In the genomic region with DNA sequence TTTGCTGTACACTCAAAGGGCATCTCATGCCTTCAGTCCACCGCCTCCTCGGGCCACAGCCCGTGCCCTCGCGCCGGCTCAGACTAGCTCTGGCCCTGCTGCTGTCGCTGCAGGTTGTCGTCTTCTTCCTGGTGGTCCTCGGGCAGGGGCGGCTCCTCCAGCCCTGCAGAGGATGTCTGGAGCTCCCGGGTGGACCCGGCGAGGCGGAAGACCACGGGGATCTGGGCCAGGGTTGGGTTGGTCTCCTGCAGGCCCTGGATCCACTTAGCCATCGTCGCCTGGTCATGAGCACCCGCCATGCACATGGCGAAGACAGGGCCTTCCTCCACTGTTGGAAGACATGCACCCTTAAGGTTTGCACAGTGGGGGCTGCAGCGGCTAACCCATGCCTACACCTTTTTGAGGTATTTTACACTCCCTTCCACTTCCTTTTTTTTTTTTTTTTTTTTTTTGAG, we compare ENCODE assay signal across 8 cellular contexts. TPM values are rescaled to one million over a fixed set of nuclear protein-coding genes. Genes with fewer than 3 reads are reported as not detected.
A peak's percentile ranks its signal among the peaks of the same experiment; 100 is the strongest.
DNase-seq lines count a peak whose midpoint lies in the region; ATAC-seq and TF ChIP-seq lines count a peak whose summit lies in the region.

No MANE protein-coding gene starts in this region.

- H3K79me2 ChIP-seq in PC-9 (ENCODE audit: low read depth) (peaks cover 11% of the 10 kb centered on the region; the same call in 1 of the 2 replicates), osteoblast (ENCODE audit: insufficient read depth, low read length) (no peaks in the 10 kb centered on the region)

- WGBS in esophagus, 2 donors = 19 to 21% methylated on average over 20 of the region's 20 CpGs

- H3K4me1 ChIP-seq in PC-9 (replicated peaks; ENCODE audit: insufficient read depth) (peaks cover 11% of the 10 kb centered on the region), esophagus (ENCODE audit: control insufficient read depth in 2 of 2, insufficient read depth in 2 of 2, low read length in 1 of 2) (peaks cover 0 to 3% of the 10 kb centered on the region in 2 donors), osteoblast (ENCODE audit: insufficient read depth, low read length) (peaks cover 6% of the 10 kb centered on the region)

- peaks cover 8% of the 10 kb centered on the region; the same call in 1 of the 2 replicates for H3F3A ChIP-seq in PC-9 (ENCODE audit: insufficient read depth, low read depth)

- no peak for DNase-seq in PC-9
- DNase-seq in osteoblast (ENCODE audit: insufficient read length, low spot score, missing footprints) = no peak
- no peak for DNase-seq in NCI-H526 treated with DMSO at 0.1 percent for 48 hours (lab: John Stamatoyannopoulos, UW)
- no peak for DNase-seq in islet precursor cell
- no peak for DNase-seq in activated CD4-positive, CD25-positive, alpha-beta regulatory T cell treated with anti-CD3 and anti-CD28 coated beads, Interleukin-2, amount 50 U/mL, for 72 hours

- H3K4me3 ChIP-seq in PC-9 (peak overlapping the region; percentile 81), esophagus (ENCODE audit: low read depth in 1 of 2, low read length in 2 of 2) (peak overlapping the region; percentile 72 to 90), osteoblast (ENCODE audit: insufficient read depth, low read length) (peak overlapping the region; percentile 88)

- POLR2A ChIA-PET in PC-9 (lab: Charles Lee; ENCODE audit: unreplicated experiment) = interaction anchor here (0.6 kb wide), 1 partner anchor 84 kb away, joined by 5 read pairs; no protein-coding TSS in a partner anchor

- no peaks in the 10 kb centered on the region for H4K20me1 ChIP-seq in PC-9 (ENCODE audit: insufficient read depth)
- H4K20me1 ChIP-seq in osteoblast (ENCODE audit: insufficient read depth, low read length) = no peaks in the 10 kb centered on the region

- H3K9me2 ChIP-seq in PC-9 (ENCODE audit: insufficient read depth) = no peaks in the 10 kb centered on the region

- CTCF ChIA-PET in PC-9 (lab: Charles Lee) = no interaction called here

- H3K36me3 ChIP-seq in PC-9 (ENCODE audit: low read depth) = no peaks in the 10 kb centered on the region
- peaks cover 0 to 2% of the 10 kb centered on the region in 2 donors for H3K36me3 ChIP-seq in esophagus (ENCODE audit: control insufficient read depth in 2 of 2, insufficient read depth in 2 of 2, low read length in 1 of 2)
- no peaks in the 10 kb centered on the region for H3K36me3 ChIP-seq in osteoblast (ENCODE audit: insufficient read depth, low read length)

- intact Hi-C loops in PC-9 (cut with micrococcal nuclease; ENCODE audit: unreplicated experiment) = loop anchor here (5.0 kb wide), 1 partner anchor 136 kb away; no protein-coding TSS in a partner anchor

- peak overlapping the region; percentile 99 for H3K4me2 ChIP-seq in PC-9
- H3K4me2 ChIP-seq in osteoblast (ENCODE audit: insufficient read depth, low read length) = peak overlapping the region; percentile 94

- no peaks in the 10 kb centered on the region for H3K9me3 ChIP-seq in PC-9 (ENCODE audit: insufficient read depth, low read depth)
- no peaks in the 10 kb centered on the region for H3K9me3 ChIP-seq in esophagus (ENCODE audit: control insufficient read depth in 2 of 2, insufficient read depth in 1 of 2, low read depth in 1 of 2, low read length in 1 of 2)
- no peaks in the 10 kb centered on the region for H3K9me3 ChIP-seq in osteoblast (ENCODE audit: low read depth, low read length)

- TSS peak; percentile 58 for BruUV-seq in PC-9 (replicated peaks; lab: Mats Ljungman, UMichigan)

- TF ChIP-seq CTCF in PC-9 (conservative IDR thresholded peaks at IDR 0.05) = no peak
- no peak for TF ChIP-seq CTCF in osteoblast (IDR thresholded peaks at IDR 0.05; ENCODE audit: extremely low read depth, low read depth, low read length)

- H3K27me3 ChIP-seq in PC-9 (ENCODE audit: insufficient read depth, low read depth) (no peaks in the 10 kb centered on the region), esophagus (ENCODE audit: control insufficient read depth in 1 of 2, insufficient read depth in 2 of 2, low read length in 2 of 2) (no peaks in the 10 kb centered on the region), osteoblast (ENCODE audit: insufficient read depth, low read length) (no peaks in the 10 kb centered on the region)

- H2AFZ ChIP-seq in PC-9 = peak overlapping the region; percentile 74; the same call in 1 of the 2 replicates
- peak overlapping the region; percentile 96 for H2AFZ ChIP-seq in osteoblast (ENCODE audit: low read length)

- H3K27ac ChIP-seq in PC-9 = no peak overlapping the region
- peak overlapping the region; percentile 67 to 97 for H3K27ac ChIP-seq in esophagus (ENCODE audit: low read depth in 2 of 2, low read length in 1 of 2)
- peak overlapping the region; percentile 48 for H3K27ac ChIP-seq in osteoblast (ENCODE audit: low read depth, low read length)

- ATAC-seq in GM18520 (IDR thresholded peaks at IDR 0.05; ENCODE audit: unreplicated experiment) (peak; percentile 4), HG02610 (IDR thresholded peaks at IDR 0.05; ENCODE audit: unreplicated experiment) (peak; percentile 21)

RNA-seq across cellular contexts. Expression of a gene that starts 0.5 kb away (rescaled TPM):
- total RNA-seq in PC-9 (2021) (13.4 and 13.8 TPM in 2 replicates), osteoblast (2.9 and 3.5 TPM in 2 replicates)
- polyA plus RNA-seq in esophagus = 1 to 10 TPM; 6.2 to 9.2 TPM

RNA-seq across cellular contexts. Expression of a gene that starts 22.8 kb away (rescaled TPM):
- 42.4 and 43.0 TPM in 2 replicates for total RNA-seq in PC-9 (2021)
- 10 to 100 TPM; 36.3 to 41.2 TPM for polyA plus RNA-seq in esophagus
- total RNA-seq in osteoblast = 36.9 and 37.1 TPM in 2 replicates

RNA-seq across cellular contexts. Expression of a gene that starts 25.3 kb away (rescaled TPM):
- not detected in 2 replicates for total RNA-seq in PC-9 (2021)
- not detected for polyA plus RNA-seq in esophagus
- total RNA-seq in osteoblast = 0.72 TPM in 1 of 2 replicates, not detected in the other

RNA-seq across cellular contexts. Expression of a gene that starts 32.5 kb away (rescaled TPM):
- total RNA-seq in PC-9 (2021) (0.44 TPM in 1 of 2 replicates, not detected in the other), osteoblast (7.1 and 9.8 TPM in 2 replicates)
- polyA plus RNA-seq in esophagus = 100 to 1,000 TPM in 1 of 2 donors, 10 to 100 TPM in 1; 85.0 to 234 TPM

RNA-seq across cellular contexts. Expression of a gene that starts 52.9 kb away (rescaled TPM):
- total RNA-seq in PC-9 (2021) (65.5 and 68.7 TPM in 2 replicates), osteoblast (31.2 and 42.0 TPM in 2 replicates)
- polyA plus RNA-seq in esophagus = 10 to 100 TPM; 43.4 to 46.6 TPM
